In the genomic region with DNA sequence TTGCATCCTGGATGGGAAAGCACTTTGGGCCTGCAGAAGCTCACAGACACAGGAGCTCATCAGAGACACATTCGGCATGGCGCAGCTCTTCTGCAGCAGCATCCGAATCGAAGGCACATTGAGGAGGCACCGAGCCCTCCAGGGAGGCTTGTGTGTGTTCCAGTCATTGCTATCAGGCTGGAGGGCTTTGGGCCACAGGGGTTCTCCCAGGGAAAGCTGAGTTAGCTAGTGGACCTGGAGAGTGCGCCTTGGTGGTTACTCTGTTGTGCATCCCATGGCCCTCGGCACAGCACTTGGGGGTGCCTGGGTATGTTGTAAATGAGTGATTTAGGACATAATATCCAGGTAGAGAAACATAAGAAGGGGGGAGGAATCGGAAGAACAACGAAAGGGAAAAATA, we compare ENCODE assay signal across 11 cellular contexts.
"Had no signal": no experiment of that assay in that cellular context is flagged by ENCODE, and none has a peak within 500 bp of the region (broad histone marks: within the 10 kb centered on the region; RNA-seq: fewer than 3 reads in every experiment).

No MANE protein-coding gene starts in this region.

- H3K4me1 ChIP-seq: HAP-1 had no signal

- H3K9me3 ChIP-seq: HAP-1 had no signal

- H3K4me1 Mint-ChIP-seq: GM23338, H9 had no signal

- H3K4me2 ChIP-seq: GM23338 had no signal

- FAIRE-seq: H1, H54 had no signal

- H3K9me3 Mint-ChIP-seq: GM23338, H9 had no signal

- H3K27ac Mint-ChIP-seq: GM23338, HFFc6 had no signal

- H3K4me3 ChIP-seq: GM23248, GM23338, HAP-1 had no signal

- H3K36me3 ChIP-seq: HAP-1 had no signal

- DNase-seq: GM23248, GOT3, H7, H9, HCEC 1CT, HFFc6 had no signal

- H3K27ac ChIP-seq: GM23248 had no signal

- H3K4me3 Mint-ChIP-seq: GM23338, H9, HFFc6 had no signal

- ATAC-seq: GM23338, HCT116 had no signal
